1 cellular context compared by ENCODE assay signal in genomic region chr19:2475702-2476450, GRCh38.
TF ChIP-seq lines count a peak whose summit lies in the region.

Gene GADD45B, plus strand, starts transcription at chr19:2476127. Its CDS starts 232 bp downstream, at chr19:2476359.

TF ChIP-seq in HepG2, 621 proteins besides CTCF, POLR2A, EP300 and RAD21 (continued from another document and continues in another):
- TF ChIP-seq PAWR (CRISPR knock-in tag; IDR thresholded peaks at IDR 0.05; ENCODE audit: borderline replicate concordance) (no peak), ZSCAN30 (CRISPR knock-in tag; IDR thresholded peaks at IDR 0.05) (no peak), NFIB (CRISPR knock-in tag; IDR thresholded peaks at IDR 0.05; ENCODE audit: borderline replicate concordance) (no peak), DNMT1 (CRISPR knock-in tag; IDR thresholded peaks at IDR 0.05) (no peak), NONO (IDR thresholded peaks at IDR 0.05) (no peak), NONO (CRISPR knock-in tag; conservative IDR thresholded peaks at IDR 0.05) (peak; percentile 57), BORCS8-MEF2B (CRISPR knock-in tag; IDR thresholded peaks at IDR 0.05) (peak; percentile 57; the same call in 1 of the 2 replicates), RBAK (CRISPR knock-in tag; IDR thresholded peaks at IDR 0.05) (no peak), ZNF142 (CRISPR knock-in tag; IDR thresholded peaks at IDR 0.05) (peak; percentile 58), ZNF598 (CRISPR knock-in tag; IDR thresholded peaks at IDR 0.05; ENCODE audit: borderline replicate concordance) (no peak), ZFAT (CRISPR knock-in tag; conservative IDR thresholded peaks at IDR 0.05) (no peak), CEBPG (CRISPR knock-in tag; IDR thresholded peaks at IDR 0.05) (peak; percentile 39), PHF8 (CRISPR knock-in tag; IDR thresholded peaks at IDR 0.05) (peak; percentile 67; the same call in 1 of the 2 replicates), ZNF737 (CRISPR knock-in tag; IDR thresholded peaks at IDR 0.05; ENCODE audit: borderline replicate concordance) (0 out of 2 replicates have a peak, but pooled peaks have one; percentile 72), MXD4 (CRISPR knock-in tag; IDR thresholded peaks at IDR 0.05) (peak; percentile 69), ZNF136 (CRISPR knock-in tag; IDR thresholded peaks at IDR 0.05; ENCODE audit: low read depth) (0 out of 2 replicates have a peak, but pooled peaks have one; percentile 34), YY1 (IDR thresholded peaks at IDR 0.05; ENCODE audit: insufficient read depth, insufficient replicate concordance, low read depth, low read length) (peak; percentile 40), BCLAF1 (IDR thresholded peaks at IDR 0.05) (no peak), HNF1A (IDR thresholded peaks at IDR 0.05; ENCODE audit: low read depth) (no peak), HNF1A (CRISPR knock-in tag; IDR thresholded peaks at IDR 0.05; ENCODE audit: borderline replicate concordance) (peak; percentile 49; the same call in 1 of the 2 replicates), MLX (CRISPR knock-in tag; IDR thresholded peaks at IDR 0.05) (peak; percentile 47; the same call in 1 of the 2 replicates), MAX (IDR thresholded peaks at IDR 0.05) (peak; percentile 76), TGIF2 (CRISPR knock-in tag; IDR thresholded peaks at IDR 0.05) (peak; percentile 78), ZNF333 (CRISPR knock-in tag; IDR thresholded peaks at IDR 0.05; ENCODE audit: borderline replicate concordance) (0 out of 2 replicates have a peak, but pooled peaks have one; percentile 19), AKAP8 (CRISPR knock-in tag; IDR thresholded peaks at IDR 0.05) (no peak), MTF2 (CRISPR knock-in tag; IDR thresholded peaks at IDR 0.05; ENCODE audit: borderline replicate concordance) (no peak)
- TF ChIP-seq, protein P1, sequence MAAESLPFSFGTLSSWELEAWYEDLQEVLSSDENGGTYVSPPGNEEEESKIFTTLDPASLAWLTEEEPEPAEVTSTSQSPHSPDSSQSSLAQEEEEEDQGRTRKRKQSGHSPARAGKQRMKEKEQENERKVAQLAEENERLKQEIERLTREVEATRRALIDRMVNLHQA (CRISPR knock-in tag; IDR thresholded peaks at IDR 0.05) = no peak
- TF ChIP-seq, protein P2, sequence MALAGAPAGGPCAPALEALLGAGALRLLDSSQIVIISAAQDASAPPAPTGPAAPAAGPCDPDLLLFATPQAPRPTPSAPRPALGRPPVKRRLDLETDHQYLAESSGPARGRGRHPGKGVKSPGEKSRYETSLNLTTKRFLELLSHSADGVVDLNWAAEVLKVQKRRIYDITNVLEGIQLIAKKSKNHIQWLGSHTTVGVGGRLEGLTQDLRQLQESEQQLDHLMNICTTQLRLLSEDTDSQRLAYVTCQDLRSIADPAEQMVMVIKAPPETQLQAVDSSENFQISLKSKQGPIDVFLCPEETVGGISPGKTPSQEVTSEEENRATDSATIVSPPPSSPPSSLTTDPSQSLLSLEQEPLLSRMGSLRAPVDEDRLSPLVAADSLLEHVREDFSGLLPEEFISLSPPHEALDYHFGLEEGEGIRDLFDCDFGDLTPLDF (CRISPR knock-in tag; IDR thresholded peaks at IDR 0.05) = peak; percentile 22; the same call in 1 of the 2 replicates
- TF ChIP-seq, protein P3, sequence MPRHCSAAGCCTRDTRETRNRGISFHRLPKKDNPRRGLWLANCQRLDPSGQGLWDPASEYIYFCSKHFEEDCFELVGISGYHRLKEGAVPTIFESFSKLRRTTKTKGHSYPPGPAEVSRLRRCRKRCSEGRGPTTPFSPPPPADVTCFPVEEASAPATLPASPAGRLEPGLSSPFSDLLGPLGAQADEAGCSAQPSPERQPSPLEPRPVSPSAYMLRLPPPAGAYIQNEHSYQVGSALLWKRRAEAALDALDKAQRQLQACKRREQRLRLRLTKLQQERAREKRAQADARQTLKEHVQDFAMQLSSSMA (CRISPR knock-in tag; IDR thresholded peaks at IDR 0.05) = 0 out of 2 replicates have a peak, but pooled peaks have one; percentile 70
- TF ChIP-seq, protein P4, sequence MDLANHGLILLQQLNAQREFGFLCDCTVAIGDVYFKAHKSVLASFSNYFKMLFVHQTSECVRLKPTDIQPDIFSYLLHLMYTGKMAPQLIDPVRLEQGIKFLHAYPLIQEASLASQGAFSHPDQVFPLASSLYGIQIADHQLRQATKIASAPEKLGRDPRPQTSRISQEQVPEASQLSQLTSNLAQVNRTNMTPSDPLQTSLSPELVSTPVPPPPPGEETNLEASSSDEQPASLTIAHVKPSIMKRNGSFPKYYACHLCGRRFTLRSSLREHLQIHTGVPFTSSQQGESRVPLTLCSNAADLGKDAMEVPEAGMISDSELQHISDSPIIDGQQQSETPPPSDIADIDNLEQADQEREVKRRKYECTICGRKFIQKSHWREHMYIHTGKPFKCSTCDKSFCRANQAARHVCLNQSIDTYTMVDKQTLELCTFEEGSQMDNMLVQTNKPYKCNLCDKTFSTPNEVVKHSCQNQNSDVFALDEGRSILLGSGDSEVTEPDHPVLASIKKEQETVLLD (CRISPR knock-in tag; IDR thresholded peaks at IDR 0.05; ENCODE audit: low read depth) = no peak
- TF ChIP-seq, protein P5, sequence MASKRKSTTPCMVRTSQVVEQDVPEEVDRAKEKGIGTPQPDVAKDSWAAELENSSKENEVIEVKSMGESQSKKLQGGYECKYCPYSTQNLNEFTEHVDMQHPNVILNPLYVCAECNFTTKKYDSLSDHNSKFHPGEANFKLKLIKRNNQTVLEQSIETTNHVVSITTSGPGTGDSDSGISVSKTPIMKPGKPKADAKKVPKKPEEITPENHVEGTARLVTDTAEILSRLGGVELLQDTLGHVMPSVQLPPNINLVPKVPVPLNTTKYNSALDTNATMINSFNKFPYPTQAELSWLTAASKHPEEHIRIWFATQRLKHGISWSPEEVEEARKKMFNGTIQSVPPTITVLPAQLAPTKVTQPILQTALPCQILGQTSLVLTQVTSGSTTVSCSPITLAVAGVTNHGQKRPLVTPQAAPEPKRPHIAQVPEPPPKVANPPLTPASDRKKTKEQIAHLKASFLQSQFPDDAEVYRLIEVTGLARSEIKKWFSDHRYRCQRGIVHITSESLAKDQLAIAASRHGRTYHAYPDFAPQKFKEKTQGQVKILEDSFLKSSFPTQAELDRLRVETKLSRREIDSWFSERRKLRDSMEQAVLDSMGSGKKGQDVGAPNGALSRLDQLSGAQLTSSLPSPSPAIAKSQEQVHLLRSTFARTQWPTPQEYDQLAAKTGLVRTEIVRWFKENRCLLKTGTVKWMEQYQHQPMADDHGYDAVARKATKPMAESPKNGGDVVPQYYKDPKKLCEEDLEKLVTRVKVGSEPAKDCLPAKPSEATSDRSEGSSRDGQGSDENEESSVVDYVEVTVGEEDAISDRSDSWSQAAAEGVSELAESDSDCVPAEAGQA (IDR thresholded peaks at IDR 0.05; ENCODE audit: low read depth) = no peak
- TF ChIP-seq, protein P5 (CRISPR knock-in tag; IDR thresholded peaks at IDR 0.05; ENCODE audit: borderline replicate concordance) = peak; percentile 74; the same call in 1 of the 2 replicates
